ENCODE assay signal across 1 cellular context in the genomic region with DNA sequence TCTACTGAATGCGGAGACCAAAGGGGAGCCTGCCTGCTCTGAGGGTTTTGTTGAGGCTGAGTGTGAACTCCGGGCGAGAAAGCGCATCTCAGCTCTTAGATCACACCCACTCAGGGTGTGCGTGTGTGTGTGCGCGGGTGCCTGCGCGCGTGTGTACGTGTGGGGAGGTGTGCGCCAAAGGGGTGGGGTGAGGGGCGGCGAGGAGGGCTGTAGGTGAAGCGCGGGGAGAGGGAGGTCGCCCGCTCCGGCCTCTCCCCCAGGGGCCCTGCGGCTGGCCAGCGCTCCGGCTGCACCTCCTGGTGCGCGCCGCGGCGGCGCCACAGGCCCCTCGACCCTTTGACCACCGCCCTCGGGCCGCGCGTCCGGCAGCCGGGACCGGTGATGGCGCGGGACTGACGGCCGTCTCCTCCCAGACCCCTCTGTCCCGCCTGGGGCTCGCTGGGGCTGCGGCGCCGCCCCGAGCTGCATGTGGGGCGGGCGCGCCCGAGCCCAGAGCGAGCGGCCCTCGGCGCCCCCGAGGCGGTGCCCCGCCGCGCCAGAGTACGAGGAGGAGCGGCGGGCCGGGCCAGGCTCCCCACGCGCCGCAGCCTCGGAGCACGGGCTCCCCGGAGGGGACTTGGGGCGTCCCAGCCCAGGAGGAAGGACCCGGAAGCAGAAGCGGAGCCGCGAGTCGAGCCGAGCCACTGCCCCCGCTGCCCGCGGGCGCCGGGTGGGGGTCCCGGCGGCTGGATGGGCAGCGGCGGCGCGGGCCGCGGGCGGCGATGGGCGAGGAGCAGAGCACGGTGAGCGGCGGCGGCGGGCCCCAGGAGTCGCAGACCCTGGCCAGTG.
TF ChIP-seq lines count a peak whose summit lies in the region.

A gene with protein sequence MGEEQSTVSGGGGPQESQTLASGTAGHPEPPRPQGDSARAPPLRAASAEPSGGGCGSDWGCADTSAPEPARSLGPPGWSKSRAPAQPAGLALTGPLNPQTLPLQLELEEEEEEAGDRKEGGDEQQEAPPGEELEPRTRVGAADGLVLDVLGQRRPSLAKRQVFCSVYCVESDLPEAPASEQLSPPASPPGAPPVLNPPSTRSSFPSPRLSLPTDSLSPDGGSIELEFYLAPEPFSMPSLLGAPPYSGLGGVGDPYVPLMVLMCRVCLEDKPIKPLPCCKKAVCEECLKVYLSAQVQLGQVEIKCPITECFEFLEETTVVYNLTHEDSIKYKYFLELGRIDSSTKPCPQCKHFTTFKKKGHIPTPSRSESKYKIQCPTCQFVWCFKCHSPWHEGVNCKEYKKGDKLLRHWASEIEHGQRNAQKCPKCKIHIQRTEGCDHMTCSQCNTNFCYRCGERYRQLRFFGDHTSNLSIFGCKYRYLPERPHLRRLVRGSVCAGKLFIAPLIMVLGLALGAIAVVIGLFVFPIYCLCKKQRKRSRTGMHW (plus strand): TSS at position 654 of the 828 bp plus-strand sequence. CDS start 108 bp downstream, at position 762.

TF ChIP-seq in WTC11, 78 proteins besides CTCF, POLR2A, EP300 and RAD21 (continued from another document):
- TF ChIP-seq, protein P1, sequence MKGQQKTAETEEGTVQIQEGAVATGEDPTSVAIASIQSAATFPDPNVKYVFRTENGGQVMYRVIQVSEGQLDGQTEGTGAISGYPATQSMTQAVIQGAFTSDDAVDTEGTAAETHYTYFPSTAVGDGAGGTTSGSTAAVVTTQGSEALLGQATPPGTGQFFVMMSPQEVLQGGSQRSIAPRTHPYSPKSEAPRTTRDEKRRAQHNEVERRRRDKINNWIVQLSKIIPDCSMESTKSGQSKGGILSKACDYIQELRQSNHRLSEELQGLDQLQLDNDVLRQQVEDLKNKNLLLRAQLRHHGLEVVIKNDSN (CRISPR knock-in tag; IDR thresholded peaks at IDR 0.05): no peak
- no peak for TF ChIP-seq CBFB (CRISPR knock-in tag; IDR thresholded peaks at IDR 0.05; ENCODE audit: low read depth)
- no peak for TF ChIP-seq NR1H2 (CRISPR knock-in tag; IDR thresholded peaks at IDR 0.05)
- peak; percentile 81 for TF ChIP-seq ZNF423 (CRISPR knock-in tag; IDR thresholded peaks at IDR 0.05)
- TF ChIP-seq, protein P2, sequence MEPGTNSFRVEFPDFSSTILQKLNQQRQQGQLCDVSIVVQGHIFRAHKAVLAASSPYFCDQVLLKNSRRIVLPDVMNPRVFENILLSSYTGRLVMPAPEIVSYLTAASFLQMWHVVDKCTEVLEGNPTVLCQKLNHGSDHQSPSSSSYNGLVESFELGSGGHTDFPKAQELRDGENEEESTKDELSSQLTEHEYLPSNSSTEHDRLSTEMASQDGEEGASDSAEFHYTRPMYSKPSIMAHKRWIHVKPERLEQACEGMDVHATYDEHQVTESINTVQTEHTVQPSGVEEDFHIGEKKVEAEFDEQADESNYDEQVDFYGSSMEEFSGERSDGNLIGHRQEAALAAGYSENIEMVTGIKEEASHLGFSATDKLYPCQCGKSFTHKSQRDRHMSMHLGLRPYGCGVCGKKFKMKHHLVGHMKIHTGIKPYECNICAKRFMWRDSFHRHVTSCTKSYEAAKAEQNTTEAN (CRISPR knock-in tag; IDR thresholded peaks at IDR 0.05): peak; percentile 97
- TF ChIP-seq ZNF219 (CRISPR knock-in tag; IDR thresholded peaks at IDR 0.05; ENCODE audit: borderline replicate concordance): peak; percentile 64; the same call in 1 of the 2 replicates
- no peak for TF ChIP-seq SOX15 (CRISPR knock-in tag; IDR thresholded peaks at IDR 0.05)
- no peak for TF ChIP-seq ZNF138 (CRISPR knock-in tag; conservative IDR thresholded peaks at IDR 0.05)
- TF ChIP-seq, protein P3, sequence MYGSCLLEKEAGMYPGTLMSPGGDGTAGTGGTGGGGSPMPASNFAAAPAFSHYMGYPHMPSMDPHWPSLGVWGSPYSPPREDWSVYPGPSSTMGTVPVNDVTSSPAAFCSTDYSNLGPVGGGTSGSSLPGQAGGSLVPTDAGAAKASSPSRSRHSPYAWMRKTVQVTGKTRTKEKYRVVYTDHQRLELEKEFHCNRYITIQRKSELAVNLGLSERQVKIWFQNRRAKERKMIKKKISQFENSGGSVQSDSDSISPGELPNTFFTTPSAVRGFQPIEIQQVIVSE (CRISPR knock-in tag; IDR thresholded peaks at IDR 0.05; ENCODE audit: borderline replicate concordance): no peak
- no peak for TF ChIP-seq NR3C1 (CRISPR knock-in tag; conservative IDR thresholded peaks at IDR 0.05; ENCODE audit: low read depth)
- no peak for TF ChIP-seq ZNF317 (CRISPR knock-in tag; IDR thresholded peaks at IDR 0.05; ENCODE audit: borderline replicate concordance, low read depth)
- TF ChIP-seq HMGA2 (CRISPR knock-in tag; IDR thresholded peaks at IDR 0.05): no peak
- no peak for TF ChIP-seq ZNF671 (CRISPR knock-in tag; IDR thresholded peaks at IDR 0.05)
- no peak for TF ChIP-seq NFE2L1 (CRISPR knock-in tag; IDR thresholded peaks at IDR 0.05)
- TF ChIP-seq TCF7 (CRISPR knock-in tag; IDR thresholded peaks at IDR 0.05; ENCODE audit: low read depth): 0 out of 2 replicates have a peak, but pooled peaks have one; percentile 50
- peak; percentile 45; the same call in 1 of the 2 replicates for TF ChIP-seq KAT7 (CRISPR knock-in tag; IDR thresholded peaks at IDR 0.05; ENCODE audit: borderline replicate concordance)
- TF ChIP-seq MYBL2 (CRISPR knock-in tag; IDR thresholded peaks at IDR 0.05): no peak
